ENCODE assay signal across 8 cellular contexts in the genomic region with DNA sequence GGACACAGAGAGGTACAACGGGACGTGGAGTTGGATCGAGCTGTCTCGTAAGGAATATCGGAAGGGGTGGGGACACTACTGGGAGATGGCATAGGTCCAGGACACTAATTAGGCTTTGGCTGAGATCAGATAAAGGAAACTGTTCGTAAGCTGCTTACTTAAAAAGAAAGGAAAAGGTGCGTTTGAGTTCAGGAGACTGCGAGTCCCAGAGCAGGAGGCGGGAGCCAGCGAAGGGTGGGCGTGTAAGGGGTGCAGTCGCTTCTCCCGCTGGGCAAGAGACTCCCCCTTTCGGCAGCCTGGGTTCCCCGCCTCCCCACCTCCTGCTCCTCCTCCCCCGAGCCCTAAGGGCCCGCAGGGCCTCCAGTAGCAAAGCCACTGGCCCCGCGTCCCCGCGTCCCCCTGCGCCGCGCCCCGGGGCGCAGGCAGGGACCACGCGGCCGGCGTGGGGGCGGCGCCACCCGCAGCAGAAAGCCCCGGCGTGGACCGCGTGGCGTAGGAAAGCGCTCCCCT. TPM values are rescaled to one million over a fixed set of nuclear protein-coding genes. Genes with fewer than 3 reads are reported as not detected.
DNase-seq lines count a peak whose midpoint lies in the region; ATAC-seq, FAIRE-seq and TF ChIP-seq lines count a peak whose summit lies in the region.

No MANE protein-coding gene starts in this region.

- peak overlapping the region; percentile 90; the same call in 1 of the 2 replicates for H3K14ac ChIP-seq in H9 (ENCODE audit: insufficient read depth, low read length)

- peaks cover 6% of the 10 kb centered on the region for H3K36me3 ChIP-seq in WERI-Rb-1

- no peak overlapping the region for H2BK20ac ChIP-seq in H9 (ENCODE audit: low read depth, low read length, poor library complexity, severe bottlenecking)

- H2BK15ac ChIP-seq in H9 (ENCODE audit: low read depth, low read length), result no peak overlapping the region

- DNase-seq in GM12892 (ENCODE audit: insufficient read length) (peak; percentile 68), H9 (peak; percentile 50), LNCaP clone FGC (ENCODE audit: low read depth) (no peak), WERI-Rb-1 (peak; percentile 93), left colon (peak; percentile 66 to 70), NCI-H187 (lab: John Stamatoyannopoulos, UW) (no peak)
- DNase-seq in central memory CD8-positive, alpha-beta T cell (ENCODE audit: low spot score in 2 of 2), result no peak
- peak; percentile 54 for DNase-seq in stimulated activated CD4-positive, alpha-beta T cell treated with anti-CD3 and anti-CD28 coated beads, Interleukin-4, amount 100 ng/mL, for 1 hour

- peak overlapping the region; percentile 76 to 89 for H3K4me3 Mint-ChIP-seq in H9
- peak overlapping the region; percentile 84 for H3K4me3 Mint-ChIP-seq in central memory CD8-positive, alpha-beta T cell

- H3K27ac Mint-ChIP-seq in H9, result no peak overlapping the region
- H3K27ac Mint-ChIP-seq in central memory CD8-positive, alpha-beta T cell (ENCODE audit: low read depth), result peak overlapping the region; percentile 54

- no peak overlapping the region for H3T11ph ChIP-seq in H9 (ENCODE audit: low read length)

- no peak overlapping the region for H3K9ac ChIP-seq in H9 (ENCODE audit: extremely low read depth, insufficient read length, low read length)

- no peak for TF ChIP-seq POLR2A in GM12892 (IDR thresholded peaks at IDR 0.05; ENCODE audit: low read depth, low read length)

- ATAC-seq in central memory CD8-positive, alpha-beta T cell (replicated peaks; ENCODE audit: extremely low read depth, poor library complexity, severe bottlenecking), result peak; percentile 61
- peak; percentile 41 for ATAC-seq in left colon

- peaks cover 5 to 15% of the 10 kb centered on the region in 2 experiments for H3K4me1 Mint-ChIP-seq in H9
- H3K4me1 Mint-ChIP-seq in central memory CD8-positive, alpha-beta T cell, result peaks cover 26% of the 10 kb centered on the region

- no peak overlapping the region for H4K8ac ChIP-seq in H9 (replicated peaks; ENCODE audit: insufficient read length, low read depth, low read length)

- peaks cover 51% of the 10 kb centered on the region for H3K27me3 Mint-ChIP-seq in H9 (ENCODE audit: low read depth)
- H3K27me3 Mint-ChIP-seq in central memory CD8-positive, alpha-beta T cell, result no peaks in the 10 kb centered on the region

- H2BK12ac ChIP-seq in H9 (ENCODE audit: insufficient read length, low read depth, low read length), result no peak overlapping the region

- H3K27ac ChIP-seq in H9 (ENCODE audit: insufficient read length, low read depth, low read length) (no peak overlapping the region), WERI-Rb-1 (peak overlapping the region; percentile 56)

- H2AK5ac ChIP-seq in H9 (ENCODE audit: insufficient read length, low read length), result no peak overlapping the region

- no peak overlapping the region for H4K5ac ChIP-seq in H9 (ENCODE audit: insufficient read length, low read depth, low read length)

- peak overlapping the region; percentile 61 for H3K18ac ChIP-seq in H9 (ENCODE audit: insufficient read length, low read depth, low read length)

- peak overlapping the region; percentile 71 for H3K4me3 ChIP-seq in LNCaP clone FGC (ENCODE audit: low read depth, low read length)
- peak overlapping the region; percentile 56 for H3K4me3 ChIP-seq in WERI-Rb-1 (ENCODE audit: low read depth, low read length)

- intact Hi-C loops in left colon (cut with DNase I, micrococcal nuclease), result no loop called here

- no peak overlapping the region for H3K4ac ChIP-seq in H9 (ENCODE audit: low read depth, low read length)

- H3K79me2 ChIP-seq in H9 (ENCODE audit: insufficient read depth, low read length), result no peaks in the 10 kb centered on the region

- H3K9me3 ChIP-seq in H9 (ENCODE audit: control insufficient read depth, low read depth, low read length), result no peaks in the 10 kb centered on the region
- no peaks in the 10 kb centered on the region for H3K9me3 ChIP-seq in WERI-Rb-1 (ENCODE audit: severe bottlenecking)

- peaks cover 0 to 11% of the 10 kb centered on the region in 2 experiments; a peak in 1 of 5 replicates for H3K9me3 Mint-ChIP-seq in H9
- H3K9me3 Mint-ChIP-seq in central memory CD8-positive, alpha-beta T cell, result no peaks in the 10 kb centered on the region

- H2AFZ ChIP-seq in H9 (ENCODE audit: low read length), result peak overlapping the region; percentile 15

- H3K27me3 ChIP-seq in H9 (ENCODE audit: insufficient read depth, low read length), result peaks cover 7% of the 10 kb centered on the region; the same call in 1 of the 2 replicates
- no peaks in the 10 kb centered on the region for H3K27me3 ChIP-seq in WERI-Rb-1 (ENCODE audit: insufficient read depth, low read depth, severe bottlenecking)

- no peaks in the 10 kb centered on the region for H4K20me1 ChIP-seq in H9 (ENCODE audit: control insufficient read depth, insufficient read depth, insufficient read length)

- peak overlapping the region; percentile 86 for H3K4me2 ChIP-seq in H9 (ENCODE audit: insufficient read depth, insufficient read length, low read length)

- no peak overlapping the region for H2BK120ac ChIP-seq in H9 (ENCODE audit: low read depth, low read length, poor library complexity, severe bottlenecking)

- H3K79me1 ChIP-seq in H9 (ENCODE audit: insufficient read depth, low read depth, low read length, poor library complexity, severe bottlenecking), result no peaks in the 10 kb centered on the region

- TF ChIP-seq CTCF in H9 (conservative IDR thresholded peaks at IDR 0.05) (0 out of 3 replicates have a peak, but pooled peaks have one; percentile 14), LNCaP clone FGC (IDR thresholded peaks at IDR 0.05; ENCODE audit: control insufficient read depth, extremely low read depth, insufficient read depth) (0 out of 2 replicates have a peak, but pooled peaks have one; percentile 10), WERI-Rb-1 (IDR thresholded peaks at IDR 0.05; ENCODE audit: low read depth, low read length) (peak; percentile 56)

- no peak overlapping the region for H3K56ac ChIP-seq in H9 (ENCODE audit: insufficient read length, low read depth, low read length)

- no peak overlapping the region for H4K91ac ChIP-seq in H9 (ENCODE audit: insufficient read length, low read depth, low read length)

- peaks cover 6% of the 10 kb centered on the region for H3K23me2 ChIP-seq in H9 (ENCODE audit: insufficient read length, low read depth, low read length, poor library complexity, severe bottlenecking)

- H3K36me3 Mint-ChIP-seq in H9 (ENCODE audit: insufficient read depth in 1 of 3, low read depth in 3 of 3), result peaks cover 1 to 4% (median 3%) of the 10 kb centered on the region in 3 experiments; a peak in 4 of 7 replicates
- H3K36me3 Mint-ChIP-seq in central memory CD8-positive, alpha-beta T cell (ENCODE audit: insufficient read depth), result no peaks in the 10 kb centered on the region

- WGBS in H9 (ENCODE audit: extremely low coverage, insufficient read length, low lambda C conversion rate), result no CpG with 5 or more reads among the region's 39 CpGs

- H2BK5ac ChIP-seq in H9 (ENCODE audit: insufficient read length, low read length), result no peak overlapping the region

- FAIRE-seq in GM12892 (lab: Jason Lieb, UNC), result peak; percentile 88

- no peak overlapping the region for H3K23ac ChIP-seq in H9 (ENCODE audit: insufficient read length, low read depth, low read length)

- no peaks in the 10 kb centered on the region for H3K4me1 ChIP-seq in H9 (ENCODE audit: insufficient read depth, low read length)

RNA-seq across cellular contexts. Expression of gene ABCC4, which starts 0.6 kb away (rescaled TPM):
- 19.5 TPM for polyA plus RNA-seq in GM12892 (2012; ENCODE audit: missing spikeins)
- total RNA-seq in H9 (2021) (5.7 and 5.9 TPM in 2 replicates), left colon (10 to 100 TPM; 21.0 to 27.1 TPM)

Comparison
In these comparisons a context has a peak if more than half of its experiments do, and no peak if none do; other contexts are left out.
1. DNase-seq: peak in GM12892 (single experiment), H9 (single experiment), WERI-Rb-1 (single experiment), left colon (2 of 2) and stimulated activated CD4-positive, alpha-beta T cell treated with anti-CD3 and anti-CD28 coated beads, Interleukin-4, amount 100 ng/mL, for 1 hour (single experiment); none in LNCaP clone FGC (single experiment), central memory CD8-positive, alpha-beta T cell (0 of 2) and NCI-H187 (0 of 2).
2. Peak in every context shown above with its lines, with median percentiles within 50 percentile points of each other: CTCF ChIP-seq.